8 cellular contexts compared by ENCODE assay signal in the genomic region with DNA sequence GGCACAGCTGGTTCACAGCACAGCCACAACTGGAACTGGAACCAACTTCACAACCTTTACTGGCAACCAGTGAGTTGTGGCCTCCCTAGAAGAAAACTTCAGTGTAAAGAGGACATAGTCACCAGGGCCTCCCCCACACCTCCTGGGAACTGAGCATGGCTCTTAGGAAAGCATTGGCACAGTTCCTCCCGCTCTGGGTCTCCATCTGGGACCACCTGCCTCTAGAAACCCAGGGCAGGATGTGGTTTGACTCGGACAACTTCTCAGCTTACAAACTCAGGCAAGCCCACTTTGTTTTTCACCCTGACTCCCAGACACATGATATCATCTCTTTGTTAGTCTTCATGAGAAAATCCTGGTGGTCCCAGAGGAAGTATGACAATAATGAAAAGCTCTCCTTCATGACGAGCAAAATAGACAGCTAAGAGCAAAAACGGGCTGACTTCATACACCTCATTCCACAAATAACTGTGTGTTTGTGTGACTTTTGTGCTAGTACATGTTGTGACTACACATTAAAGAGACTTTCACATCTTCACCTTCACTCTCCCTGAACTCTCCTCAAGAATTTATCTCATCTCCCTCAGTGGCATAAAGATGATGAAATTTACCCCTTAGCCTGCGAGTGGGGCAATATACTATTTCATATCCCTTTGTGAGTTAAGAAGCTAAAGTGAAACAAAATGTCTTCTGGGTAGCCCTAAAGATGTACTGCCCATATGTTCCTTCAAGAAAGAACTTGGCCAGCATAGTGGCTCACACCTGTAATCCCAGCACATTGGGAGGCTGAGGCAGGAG.
DNase-seq lines count a peak whose midpoint lies in the region; ATAC-seq and TF ChIP-seq lines count a peak whose summit lies in the region.

No MANE protein-coding gene starts in this region.

- H3K4me3 ChIP-seq in NB4 (ENCODE audit: low read depth, low read length) = no peak overlapping the region

- peaks cover 44% of the 10 kb centered on the region for H3K4me1 Mint-ChIP-seq in T-helper 1 cell treated with Interleukin-12 subunit alpha and Interleukin-12 subunit beta and Interleukin-4 antibody, amounts not matched to agents 30 μg/mL and 1 μg/mL, for 36 hours (ENCODE audit: low read depth)
- H3K4me1 Mint-ChIP-seq in central memory CD8-positive, alpha-beta T cell = peaks cover 55% of the 10 kb centered on the region
- H3K4me1 Mint-ChIP-seq in stimulated activated naive B cell treated with anti-CD40 and anti-IgM and Interleukin-4, amounts not matched to agents 10 μg/mL and 1 μg/mL and 100 μg/mL, for 72 hours = peaks cover 24 to 52% of the 10 kb centered on the region in 2 donors

- peaks cover 12% of the 10 kb centered on the region for H3K9me3 Mint-ChIP-seq in T-helper 1 cell treated with Interleukin-12 subunit alpha and Interleukin-12 subunit beta and Interleukin-4 antibody, amounts not matched to agents 30 μg/mL and 1 μg/mL, for 36 hours
- no peaks in the 10 kb centered on the region for H3K9me3 Mint-ChIP-seq in central memory CD8-positive, alpha-beta T cell
- H3K9me3 Mint-ChIP-seq in stimulated activated naive B cell treated with anti-CD40 and anti-IgM and Interleukin-4, amounts not matched to agents 10 μg/mL and 1 μg/mL and 100 μg/mL, for 72 hours = peaks cover 2 to 17% of the 10 kb centered on the region in 2 donors

- no peaks in the 10 kb centered on the region for H3K27me3 Mint-ChIP-seq in T-helper 1 cell treated with Interleukin-12 subunit alpha and Interleukin-12 subunit beta and Interleukin-4 antibody, amounts not matched to agents 30 μg/mL and 1 μg/mL, for 36 hours (ENCODE audit: low read depth)
- H3K27me3 Mint-ChIP-seq in central memory CD8-positive, alpha-beta T cell = no peaks in the 10 kb centered on the region
- H3K27me3 Mint-ChIP-seq in stimulated activated naive B cell treated with anti-CD40 and anti-IgM and Interleukin-4, amounts not matched to agents 10 μg/mL and 1 μg/mL and 100 μg/mL, for 72 hours = no peaks in the 10 kb centered on the region

- DNase-seq in T-helper 1 cell (no peak), NB4 (ENCODE audit: low read depth) (peak; percentile 92), C1 segment of cervical spinal cord (lab: John Stamatoyannopoulos, UW) (no peak)
- DNase-seq in central memory CD8-positive, alpha-beta T cell (ENCODE audit: low spot score in 2 of 2) = no peak
- no peak for DNase-seq in stimulated activated naive B cell treated with anti-CD40 and anti-IgM and Interleukin-4, amounts not matched to agents 10 μg/mL and 1 μg/mL and 100 μg/mL, for 72 hours
- DNase-seq in stimulated activated CD4-positive, alpha-beta T cell treated with anti-CD3 and anti-CD28 coated beads, Interleukin-15, amount 100 ng/mL, for 24 hours = no peak

- H3K4me3 Mint-ChIP-seq in T-helper 1 cell treated with Interleukin-12 subunit alpha and Interleukin-12 subunit beta and Interleukin-4 antibody, amounts not matched to agents 30 μg/mL and 1 μg/mL, for 36 hours = no peak overlapping the region
- H3K4me3 Mint-ChIP-seq in central memory CD8-positive, alpha-beta T cell = peak overlapping the region; percentile 20
- H3K4me3 Mint-ChIP-seq in stimulated activated naive B cell treated with anti-CD40 and anti-IgM and Interleukin-4, amounts not matched to agents 10 μg/mL and 1 μg/mL and 100 μg/mL, for 72 hours = peak overlapping the region in 1 of 2 donors; percentile 33

- no peak for TF ChIP-seq POLR2A in NB4 (IDR thresholded peaks at IDR 0.05; ENCODE audit: extremely low read depth, insufficient read length)

- no peak for ATAC-seq in central memory CD8-positive, alpha-beta T cell (replicated peaks; ENCODE audit: extremely low read depth, poor library complexity, severe bottlenecking)
- peak; percentile 27 to 33 for ATAC-seq in stimulated activated naive B cell treated with anti-CD40 and anti-IgM and Interleukin-4, amounts not matched to agents 10 μg/mL and 1 μg/mL and 100 μg/mL, for 72 hours (replicated peaks)
- no peak for ATAC-seq in HG02938 (IDR thresholded peaks at IDR 0.05; ENCODE audit: unreplicated experiment)

- peak overlapping the region; percentile 26 for H3K27ac Mint-ChIP-seq in T-helper 1 cell treated with Interleukin-12 subunit alpha and Interleukin-12 subunit beta and Interleukin-4 antibody, amounts not matched to agents 30 μg/mL and 1 μg/mL, for 36 hours
- H3K27ac Mint-ChIP-seq in central memory CD8-positive, alpha-beta T cell (ENCODE audit: low read depth) = peak overlapping the region; percentile 80
- H3K27ac Mint-ChIP-seq in stimulated activated naive B cell treated with anti-CD40 and anti-IgM and Interleukin-4, amounts not matched to agents 10 μg/mL and 1 μg/mL and 100 μg/mL, for 72 hours = peak overlapping the region; percentile 16

- no peak for TF ChIP-seq CTCF in NB4 (IDR thresholded peaks at IDR 0.05; ENCODE audit: low read depth, low read length)

- peaks cover 12% of the 10 kb centered on the region for H3K36me3 Mint-ChIP-seq in T-helper 1 cell treated with Interleukin-12 subunit alpha and Interleukin-12 subunit beta and Interleukin-4 antibody, amounts not matched to agents 30 μg/mL and 1 μg/mL, for 36 hours (ENCODE audit: low read depth)
- peaks cover 2% of the 10 kb centered on the region for H3K36me3 Mint-ChIP-seq in central memory CD8-positive, alpha-beta T cell (ENCODE audit: insufficient read depth)
- H3K36me3 Mint-ChIP-seq in stimulated activated naive B cell treated with anti-CD40 and anti-IgM and Interleukin-4, amounts not matched to agents 10 μg/mL and 1 μg/mL and 100 μg/mL, for 72 hours = peaks cover 23 to 30% of the 10 kb centered on the region in 2 donors

Comparison
In these comparisons a context has a peak if more than half of its experiments do, and no peak if none do; other contexts are left out.
1. H3K27ac Mint-ChIP-seq: peak in every context shown above with its lines; median percentile 80 in central memory CD8-positive, alpha-beta T cell; 26 in T-helper 1 cell treated with Interleukin-12 subunit alpha and Interleukin-12 subunit beta and Interleukin-4 antibody, amounts not matched to agents 30 μg/mL and 1 μg/mL, for 36 hours; 16 in stimulated activated naive B cell treated with anti-CD40 and anti-IgM and Interleukin-4, amounts not matched to agents 10 μg/mL and 1 μg/mL and 100 μg/mL, for 72 hours.
2. ATAC-seq: peak in stimulated activated naive B cell treated with anti-CD40 and anti-IgM and Interleukin-4, amounts not matched to agents 10 μg/mL and 1 μg/mL and 100 μg/mL, for 72 hours (2 of 2); none in central memory CD8-positive, alpha-beta T cell (single experiment) and HG02938 (single experiment).